ENCODE assay signal across 12 cellular contexts in genomic region chr3:4270726-4271125, GRCh38. TPM values are rescaled to one million over a fixed set of nuclear protein-coding genes. Genes with fewer than 3 reads are reported as not detected.
DNase-seq lines count a peak whose midpoint lies in the region; ATAC-seq, FAIRE-seq and TF ChIP-seq lines count a peak whose summit lies in the region.
"Had no signal": no experiment of that assay in that cellular context is flagged by ENCODE, and none has a peak within 500 bp of the region (broad histone marks: within the 10 kb centered on the region; RNA-seq: fewer than 3 reads in every experiment).

No MANE protein-coding gene starts in this region.

- H3K36me3 ChIP-seq in ascending aorta (no peaks in the 10 kb centered on the region), transverse colon (no peaks in the 10 kb centered on the region)
- H3K36me3 ChIP-seq: breast epithelium, gastroesophageal sphincter had no signal

- H3K9me3 ChIP-seq in ascending aorta: no peaks in the 10 kb centered on the region
- no peaks in the 10 kb centered on the region for H3K9me3 ChIP-seq in transverse colon
- H3K9me3 ChIP-seq: breast epithelium, gastroesophageal sphincter had no signal

- 41 to 72% methylated on average over 4 of the region's 4 CpGs for WGBS in transverse colon (ENCODE audit: low coverage in 1 of 2), 2 donors

- in situ Hi-C loops in transverse colon (cut with MboI; ENCODE audit: low pct_ligation_motif_present in 1 of 4, low pct_unique_long_range_greater_than_20kb in 1 of 4, low sequenced_read_pairs in 3 of 4): loop anchor here in 2 of 4 donors (10.0 kb wide), 1 partner anchor 1066 kb away; no protein-coding TSS in a partner anchor

- no peak for TF ChIP-seq CTCF in ascending aorta (IDR thresholded peaks at IDR 0.05)
- TF ChIP-seq CTCF in transverse colon (IDR thresholded peaks at IDR 0.05): no peak

- H3K4me1 ChIP-seq in ascending aorta: no peaks in the 10 kb centered on the region
- no peaks in the 10 kb centered on the region for H3K4me1 ChIP-seq in transverse colon
- H3K4me1 ChIP-seq: breast epithelium had no signal

- FAIRE-seq in frontal cortex (lab: Jason Lieb, UNC): no peak

- DNase-seq in medulla oblongata (ENCODE audit: extremely low spot score) (peak; percentile 20), ascending aorta (ENCODE audit: low spot score in 2 of 2) (no peak), posterior vena cava (ENCODE audit: low spot score) (no peak), transverse colon (no peak), frontal cortex (ENCODE audit: low spot score in 2 of 2) (no peak)
- DNase-seq: activated CD8-positive, alpha-beta memory T cell treated with anti-CD3 and anti-CD28 coated beads for 24 hours; NCI-H2029 had no signal

- H3K4me3 ChIP-seq in ascending aorta: no peak overlapping the region
- H3K4me3 ChIP-seq in transverse colon: no peak overlapping the region
- H3K4me3 ChIP-seq: breast epithelium, gastroesophageal sphincter had no signal

- no peak for TF ChIP-seq POLR2A in transverse colon (IDR thresholded peaks at IDR 0.05)

- H3K27ac ChIP-seq in ascending aorta (no peak overlapping the region), transverse colon (no peak overlapping the region)
- H3K27ac ChIP-seq: breast epithelium, gastroesophageal sphincter had no signal

- no peak for TF ChIP-seq EP300 in transverse colon (IDR thresholded peaks at IDR 0.05; ENCODE audit: low read depth)

- intact Hi-C loops in ascending aorta (cut with DNase I) (no loop called here), posterior vena cava (cut with DNase I) (no loop called here), transverse colon (cut with DNase I; ENCODE audit: low total_unique reads) (no loop called here)

- no peaks in the 10 kb centered on the region for H3K27me3 ChIP-seq in ascending aorta
- no peaks in the 10 kb centered on the region for H3K27me3 ChIP-seq in transverse colon
- H3K27me3 ChIP-seq: breast epithelium, gastroesophageal sphincter had no signal

- ATAC-seq in GM18858 (IDR thresholded peaks at IDR 0.05; ENCODE audit: unreplicated experiment) (peak; percentile 71), GM21619 (IDR thresholded peaks at IDR 0.05; ENCODE audit: unreplicated experiment) (peak; percentile 82), HG03439 (IDR thresholded peaks at IDR 0.05; ENCODE audit: unreplicated experiment) (peak; percentile 64)
- ATAC-seq: gastroesophageal sphincter had no signal

RNA-seq across cellular contexts. Expression of gene SETMAR, which starts 32.4 kb away (rescaled TPM):
- total RNA-seq in ascending aorta (13.6 TPM), posterior vena cava (10 to 100 TPM; 20.7 to 25.8 TPM), transverse colon (10 to 100 TPM; 12.0 to 30.7 (median 15.9) TPM), frontal cortex (47.7 TPM)
